In the genomic region with DNA sequence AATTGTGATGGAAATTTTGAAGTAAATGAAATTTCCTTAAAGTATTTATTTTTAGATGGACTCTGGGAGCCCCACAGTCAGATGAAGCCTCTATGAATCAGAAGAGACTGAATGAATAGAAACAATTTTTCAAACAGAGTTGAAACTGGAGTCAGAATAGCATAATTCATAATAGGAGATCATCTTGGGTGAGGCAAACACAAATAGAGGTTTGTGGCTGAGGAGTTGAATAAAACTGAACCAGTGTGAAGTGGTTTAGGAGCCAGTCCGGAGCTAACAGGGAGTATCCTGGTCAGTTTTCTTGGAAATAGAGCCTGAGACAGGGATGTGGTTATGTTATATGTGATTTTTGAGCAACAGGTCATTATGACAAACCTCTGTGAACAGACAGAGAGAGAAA, we compare ENCODE assay signal across 21 cellular contexts. TPM values are rescaled to one million over a fixed set of nuclear protein-coding genes. Genes with fewer than 3 reads are reported as not detected.
DNase-seq lines count a peak whose midpoint lies in the region; ATAC-seq and TF ChIP-seq lines count a peak whose summit lies in the region.
"Had no signal": no experiment of that assay in that cellular context is flagged by ENCODE, and none has a peak within 500 bp of the region (broad histone marks: within the 10 kb centered on the region; RNA-seq: fewer than 3 reads in every experiment).

No MANE protein-coding gene starts in this region.

- ATAC-seq in GM18502 (IDR thresholded peaks at IDR 0.05; ENCODE audit: poor library complexity, unreplicated experiment) (no peak), HG02798 (IDR thresholded peaks at IDR 0.05; ENCODE audit: poor library complexity, unreplicated experiment) (no peak)
- ATAC-seq: GM12878 had no signal

- CTCF ChIA-PET in HEK293 (lab: Yijun Ruan, JAX), result no interaction called here

- TF ChIP-seq CTCF in HEK293 (tag by site-specific recombination; IDR thresholded peaks at IDR 0.05) (no peak), nephron progenitor cell (IDR thresholded peaks at IDR 0.05) (no peak)

- POLR2A ChIA-PET in HEK293 (lab: Yijun Ruan, JAX), result no interaction called here

- no peaks in the 10 kb centered on the region for H3K4me1 ChIP-seq in HEK293 (ENCODE audit: control insufficient read depth, insufficient read depth, low read length)
- H3K4me1 ChIP-seq: BE2C, Caco-2 had no signal

- peak overlapping the region; percentile 75 for H3K27ac Mint-ChIP-seq in nephron progenitor cell
- H3K27ac Mint-ChIP-seq: CD14-positive monocyte; CD4-positive, alpha-beta memory T cell; CD4-positive, CD25-positive, alpha-beta regulatory T cell; CD8-positive, alpha-beta memory T cell had no signal

- DNase-seq in SK-MEL-5 (ENCODE audit: low read depth, low spot score), result peak; percentile 70
- no peak for DNase-seq in nephron progenitor cell
- no peak for DNase-seq in GF-D8 (lab: John Stamatoyannopoulos, UW)
- DNase-seq: 8988T; ACHN; BE2C; C1 segment of cervical spinal cord; Caco-2; Calu3; CD4-positive, alpha-beta memory T cell; CD4-positive, CD25-positive, alpha-beta regulatory T cell; CD8-positive, alpha-beta memory T cell; DMS79 treated with DMSO at 0.1 percent for 48 hours had no signal

- no peaks in the 10 kb centered on the region for H3K4me1 Mint-ChIP-seq in nephron progenitor cell
- H3K4me1 Mint-ChIP-seq: CD14-positive monocyte; CD4-positive, alpha-beta memory T cell; CD4-positive, CD25-positive, alpha-beta regulatory T cell; CD8-positive, alpha-beta memory T cell had no signal

- H3K27ac ChIP-seq in HEK293 (ENCODE audit: extremely low read depth, low read depth, low read length), result no peak overlapping the region
- H3K27ac ChIP-seq: BLaER1 had no signal

- in situ Hi-C loops in SK-MEL-5 (cut with HindIII; ENCODE audit: low pct_unique_long_range_greater_than_20kb, low sequenced_read_pairs), result no loop called here

- no peaks in the 10 kb centered on the region for H3K36me3 Mint-ChIP-seq in nephron progenitor cell (ENCODE audit: low read depth)
- H3K36me3 Mint-ChIP-seq: CD14-positive monocyte; CD4-positive, alpha-beta memory T cell; CD4-positive, CD25-positive, alpha-beta regulatory T cell; CD8-positive, alpha-beta memory T cell had no signal

- H3K4me3 ChIP-seq in HEK293 (ENCODE audit: low read depth, low read length), result no peak overlapping the region
- H3K4me3 ChIP-seq: BLaER1, GM12878 had no signal

- no peaks in the 10 kb centered on the region for H3K27me3 Mint-ChIP-seq in nephron progenitor cell (ENCODE audit: low read depth, poor library complexity)
- H3K27me3 Mint-ChIP-seq: CD4-positive, alpha-beta memory T cell; CD4-positive, CD25-positive, alpha-beta regulatory T cell; CD8-positive, alpha-beta memory T cell had no signal

- H3K9me3 ChIP-seq in HEK293 (ENCODE audit: control insufficient read depth, insufficient read depth, low read depth, low read length), result no peaks in the 10 kb centered on the region
- H3K9me3 ChIP-seq: BE2C, Caco-2 had no signal

- H3K36me3 ChIP-seq in HEK293 (ENCODE audit: control insufficient read depth in 2 of 2, insufficient read depth in 1 of 2, low read length in 2 of 2), result no peaks in the 10 kb centered on the region
- H3K36me3 ChIP-seq: BE2C, BLaER1 had no signal

- no peak overlapping the region for H3K4me3 Mint-ChIP-seq in nephron progenitor cell
- H3K4me3 Mint-ChIP-seq: CD14-positive monocyte; CD4-positive, alpha-beta memory T cell; CD4-positive, CD25-positive, alpha-beta regulatory T cell; CD8-positive, alpha-beta memory T cell had no signal

- H3K9me3 Mint-ChIP-seq in nephron progenitor cell, result peaks cover 12% of the 10 kb centered on the region

TF ChIP-seq in HEK293, 187 proteins besides CTCF, POLR2A, EP300 and RAD21:
- TF ChIP-seq SCRT2 (tag by site-specific recombination; IDR thresholded peaks at IDR 0.05) (0 out of 2 replicates have a peak, but pooled peaks have one; percentile 12), ZNF660 (tag by site-specific recombination; IDR thresholded peaks at IDR 0.05) (no peak)

RNA-seq across cellular contexts. Expression of gene SAMMSON, which starts 39.1 kb away (rescaled TPM):
- total RNA-seq in SK-MEL-5 (2014; rRNA removed; shearing (Covaris generic)), result 26.3 and 26.5 TPM in 2 replicates
- 13.1 and 13.8 TPM in 2 replicates for polyA plus RNA-seq in SK-MEL-5 (2015; cell fraction: cytosol; rRNA removed)
- polyA plus RNA-seq in SK-MEL-5 (2015; cell fraction: nucleus; rRNA removed), result 55.4 and 56.7 TPM in 2 replicates
- total RNA-seq: A673; Caco-2; Calu3; CD4-positive, alpha-beta memory T cell; CD4-positive, CD25-positive, alpha-beta regulatory T cell; CD8-positive, alpha-beta memory T cell; GM12878 had no signal
- polyA plus RNA-seq: AG04450; CD14-positive monocyte; CD4-positive, alpha-beta memory T cell; CD4-positive, CD25-positive, alpha-beta regulatory T cell; CD8-positive, alpha-beta memory T cell; GM12878 had no signal
